ENCODE assay signal across 10 cellular contexts in the genomic region with DNA sequence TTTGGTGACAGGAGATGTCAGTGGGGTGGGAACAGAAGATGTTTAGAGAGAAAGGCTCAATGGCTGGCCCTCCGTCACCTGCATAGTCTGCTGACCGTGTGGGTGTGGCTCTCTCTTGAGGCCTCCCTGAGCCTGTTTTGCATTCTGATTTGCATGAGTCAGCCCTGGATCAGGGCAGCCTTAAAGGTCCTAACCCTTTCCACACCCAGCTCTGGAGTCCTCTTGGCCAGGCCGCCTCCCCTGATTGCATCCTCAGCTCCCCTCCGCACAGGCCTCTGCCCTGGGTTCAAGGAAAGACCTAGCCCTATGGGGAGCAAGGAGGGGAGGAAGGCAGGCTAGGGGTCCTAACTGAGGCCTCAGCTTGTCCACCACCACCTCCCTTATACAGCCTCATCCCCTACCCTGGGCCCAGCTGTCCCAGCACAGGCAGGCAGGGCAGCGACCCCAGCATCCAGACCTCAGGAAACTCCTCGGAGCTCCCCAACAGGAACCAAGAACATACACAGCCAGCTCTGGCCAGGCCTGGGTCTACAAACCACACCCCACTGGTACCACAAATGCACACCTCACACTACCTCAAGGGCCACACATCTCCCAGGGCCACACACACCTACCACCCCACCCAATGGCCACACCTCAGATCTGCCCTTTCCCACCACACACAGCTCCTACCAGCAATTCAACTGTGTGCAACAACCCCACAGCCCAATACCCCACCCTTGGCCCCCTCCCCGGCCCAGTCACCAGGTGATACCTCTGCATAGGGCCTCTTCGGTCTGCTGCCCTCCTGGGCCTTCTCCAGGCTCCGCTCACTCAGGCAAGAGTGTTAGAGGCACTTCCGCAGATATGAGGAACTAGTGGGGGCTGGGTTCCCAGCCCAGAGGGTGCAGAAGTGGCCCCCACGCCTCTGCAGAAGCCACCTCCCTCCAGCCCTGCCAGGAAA. TPM values are rescaled to one million over a fixed set of nuclear protein-coding genes. Genes with fewer than 3 reads are reported as not detected.
DNase-seq lines count a peak whose midpoint lies in the region; ATAC-seq lines count a peak whose summit lies in the region.
"Had no signal": no experiment of that assay in that cellular context is flagged by ENCODE, and none has a peak within 500 bp of the region (broad histone marks: within the 10 kb centered on the region; RNA-seq: fewer than 3 reads in every experiment).

No MANE protein-coding gene starts in this region.

- 86% methylated on average over 9 of the region's 11 CpGs for WGBS in mesenchymal stem cell

- no peaks in the 10 kb centered on the region for H3K27me3 Mint-ChIP-seq in activated naive CD8-positive, alpha-beta T cell

- peak; percentile 39 for ATAC-seq in GM19023 (IDR thresholded peaks at IDR 0.05; ENCODE audit: unreplicated experiment)
- ATAC-seq in HG03442 (IDR thresholded peaks at IDR 0.05; ENCODE audit: unreplicated experiment), result peak; percentile 39
- no peak for ATAC-seq in HG03025 (IDR thresholded peaks at IDR 0.05; ENCODE audit: low FRiP score, unreplicated experiment)
- ATAC-seq in HG03045 (IDR thresholded peaks at IDR 0.05; ENCODE audit: unreplicated experiment), result no peak

- H3K4me3 Mint-ChIP-seq in activated naive CD8-positive, alpha-beta T cell, result peak overlapping the region; percentile 40

- peaks cover 5 to 15% of the 10 kb centered on the region in 2 experiments for H3K36me3 ChIP-seq in mesenchymal stem cell (ENCODE audit: control insufficient read depth in 1 of 2, insufficient read depth in 2 of 2, low read depth in 1 of 2, low read length in 2 of 2)

- peaks cover 71% of the 10 kb centered on the region for H3K4me1 Mint-ChIP-seq in activated naive CD8-positive, alpha-beta T cell (ENCODE audit: low read depth)

- no peak overlapping the region for H2AFZ ChIP-seq in mesenchymal stem cell (ENCODE audit: low read depth, low read length)
- H2AFZ ChIP-seq: parathyroid adenoma had no signal

- H3K9me3 Mint-ChIP-seq in activated naive CD8-positive, alpha-beta T cell (ENCODE audit: low read depth), result no peaks in the 10 kb centered on the region

- H3K4me1 ChIP-seq in mesenchymal stem cell (ENCODE audit: control insufficient read depth, insufficient read depth, low read depth, low read length), result peaks cover 45% of the 10 kb centered on the region
- H3K4me1 ChIP-seq: parathyroid adenoma had no signal

- peak overlapping the region; percentile 54 to 89 for H3K4ac ChIP-seq in mesenchymal stem cell (ENCODE audit: low read depth in 1 of 2, low read length in 2 of 2)

- peak overlapping the region in 1 of 2 experiments; percentile 81 for H3K23ac ChIP-seq in mesenchymal stem cell (ENCODE audit: low read length in 2 of 2)

- peak overlapping the region; percentile 86 for H4K8ac ChIP-seq in mesenchymal stem cell (ENCODE audit: low read length)

- no peaks in the 10 kb centered on the region for H3K9me3 ChIP-seq in mesenchymal stem cell (ENCODE audit: control insufficient read depth, low read length)

- H3K4me2 ChIP-seq in mesenchymal stem cell (ENCODE audit: low read length, poor library complexity, severe bottlenecking), result no peak overlapping the region

- in situ Hi-C loops in ACHN (cut with HindIII; ENCODE audit: low pct_ligation_motif_present, low pct_unique_long_range_greater_than_20kb, low sequenced_read_pairs), result no loop called here

- H3K79me1 ChIP-seq in mesenchymal stem cell (replicated peaks; ENCODE audit: low read length, poor library complexity, severe bottlenecking), result peaks cover 42% of the 10 kb centered on the region

- H2BK120ac ChIP-seq in mesenchymal stem cell (ENCODE audit: low read depth, low read length), result peak overlapping the region; percentile 77

- H3K4me3 ChIP-seq in mesenchymal stem cell (ENCODE audit: insufficient read depth in 1 of 2, low read depth in 1 of 2, low read length in 2 of 2), result peak overlapping the region in 1 of 2 experiments; percentile 19

- H3K27ac Mint-ChIP-seq in activated naive CD8-positive, alpha-beta T cell, result peak overlapping the region; percentile 94

- H2BK12ac ChIP-seq in mesenchymal stem cell (ENCODE audit: low read length in 2 of 2), result peak overlapping the region; percentile 70 to 90

- no peak overlapping the region for H2AK5ac ChIP-seq in mesenchymal stem cell (ENCODE audit: low read length, severe bottlenecking)

- DNase-seq in mesenchymal stem cell (peak; percentile 67), ACHN (no peak), amniotic stem cell (lab: John Stamatoyannopoulos, UW) (no peak)

- no peaks in the 10 kb centered on the region for H3K27me3 ChIP-seq in mesenchymal stem cell (ENCODE audit: control insufficient read depth in 1 of 2, insufficient read depth in 1 of 2, low read length in 2 of 2)

- no peak overlapping the region for H3K27ac ChIP-seq in mesenchymal stem cell (ENCODE audit: low read length, poor library complexity, severe bottlenecking)
- H3K27ac ChIP-seq: parathyroid adenoma, VCaP had no signal

- H3K18ac ChIP-seq in mesenchymal stem cell (ENCODE audit: low read depth in 1 of 2, low read length in 2 of 2), result peak overlapping the region; percentile 72 to 93

- peak overlapping the region; percentile 97 for H2BK15ac ChIP-seq in mesenchymal stem cell (ENCODE audit: low read depth, poor library complexity, severe bottlenecking)

- no peak overlapping the region for H2BK5ac ChIP-seq in mesenchymal stem cell (ENCODE audit: low read depth, low read length, poor library complexity, severe bottlenecking)

- peak overlapping the region; percentile 87 for H4K91ac ChIP-seq in mesenchymal stem cell (ENCODE audit: low read length)

- peak overlapping the region; percentile 64 for H3K9ac ChIP-seq in mesenchymal stem cell (ENCODE audit: low read length)
- H3K9ac ChIP-seq: parathyroid adenoma had no signal

- H3K14ac ChIP-seq in mesenchymal stem cell (ENCODE audit: low read length in 2 of 2), result peak overlapping the region in 1 of 2 experiments; percentile 89

- H3K36me3 Mint-ChIP-seq in activated naive CD8-positive, alpha-beta T cell, result no peaks in the 10 kb centered on the region

RNA-seq across cellular contexts. Expression of a gene that starts 13.7 kb away (rescaled TPM):
- polyA plus RNA-seq in mesenchymal stem cell (2013, experiment 1 of 2), result 26.6 TPM
- polyA plus RNA-seq in mesenchymal stem cell (2013, experiment 2 of 2), result 23.6 TPM

RNA-seq across cellular contexts. Expression of a gene that starts 55.4 kb away (rescaled TPM):
- polyA plus RNA-seq in mesenchymal stem cell (2013, experiment 1 of 2), result 16.5 TPM
- 13.7 TPM for polyA plus RNA-seq in mesenchymal stem cell (2013, experiment 2 of 2)

Comparison
In these comparisons a context has a peak if more than half of its experiments do, and no peak if none do; other contexts are left out.
1. ATAC-seq: peak in GM19023 (single experiment) and HG03442 (single experiment); none in HG03025 (single experiment) and HG03045 (single experiment).